Comparison of ENCODE assay signal across 8 cellular contexts in the genomic region with DNA sequence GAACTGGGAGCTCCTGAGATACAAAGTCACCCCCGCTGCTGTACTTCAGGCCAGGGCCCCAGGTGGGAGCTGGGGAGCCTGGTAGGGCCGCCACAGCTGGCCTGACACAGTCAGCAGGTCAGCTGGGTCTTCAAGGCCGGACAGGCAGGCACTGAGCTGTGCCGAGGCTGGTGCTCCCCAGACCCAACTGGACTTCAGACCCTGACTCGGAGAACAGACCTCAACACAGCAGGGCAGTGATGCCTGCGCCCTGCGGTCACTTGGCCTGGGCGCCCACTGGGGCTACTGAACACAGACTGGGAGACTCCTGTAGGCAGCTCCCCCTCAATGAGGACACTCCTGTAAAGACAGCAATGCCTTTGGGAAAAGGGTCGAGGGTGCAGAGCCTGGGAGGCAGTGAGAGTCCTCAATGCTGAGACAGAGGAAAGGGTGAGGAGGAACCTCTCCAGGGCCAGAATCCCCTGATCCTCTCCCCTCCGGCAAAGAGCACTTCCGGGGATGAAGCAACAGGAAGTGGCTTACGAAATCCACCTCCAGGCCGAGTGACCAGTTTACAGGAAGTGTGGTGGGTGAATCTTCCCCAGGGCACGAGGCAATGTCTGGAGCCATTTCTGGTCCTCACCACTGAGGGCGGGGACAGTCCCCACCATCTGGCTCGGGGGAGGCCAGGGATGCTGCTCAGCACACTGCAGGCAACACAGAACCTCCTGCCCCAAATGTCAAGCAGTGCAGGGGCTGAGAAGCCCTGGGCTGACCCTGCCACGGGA. TPM values are rescaled to one million over a fixed set of nuclear protein-coding genes. Genes with fewer than 3 reads are reported as not detected.
DNase-seq lines count a peak whose midpoint lies in the region; ATAC-seq and TF ChIP-seq lines count a peak whose summit lies in the region.

No MANE protein-coding gene starts in this region.

- no peak for ATAC-seq in GM19328 (IDR thresholded peaks at IDR 0.05; ENCODE audit: unreplicated experiment)

- H3K27ac Mint-ChIP-seq in HFFc6: peak overlapping the region; percentile 99
- H3K27ac Mint-ChIP-seq in activated T-helper 2 cell treated with anti-CD3 and anti-CD28 coated beads, Interferon-gamma antibody, Interleukin-2, Interleukin-4, amounts not matched to agents 10 μg/mL and 5 μg/mL and 100 μg/mL, durations not matched to agents 14 hours and 24 hours and 36 hours: peak overlapping the region; percentile 94

- TF ChIP-seq CTCF in HFFc6 (IDR thresholded peaks at IDR 0.05): no peak

- no peaks in the 10 kb centered on the region for H3K9me3 Mint-ChIP-seq in HFFc6
- H3K9me3 Mint-ChIP-seq in activated T-helper 2 cell treated with anti-CD3 and anti-CD28 coated beads, Interferon-gamma antibody, Interleukin-2, Interleukin-4, amounts not matched to agents 10 μg/mL and 5 μg/mL and 100 μg/mL, durations not matched to agents 14 hours and 24 hours and 36 hours: peaks cover 5% of the 10 kb centered on the region

- H3K4me3 Mint-ChIP-seq in HFFc6: peak overlapping the region; percentile 84
- peak overlapping the region; percentile 69 for H3K4me3 Mint-ChIP-seq in activated T-helper 2 cell treated with anti-CD3 and anti-CD28 coated beads, Interferon-gamma antibody, Interleukin-2, Interleukin-4, amounts not matched to agents 10 μg/mL and 5 μg/mL and 100 μg/mL, durations not matched to agents 14 hours and 24 hours and 36 hours (ENCODE audit: low read depth)

- intact Hi-C loops in activated T-helper 2 cell treated with anti-CD3 and anti-CD28 coated beads, Interferon-gamma antibody, Interleukin-2, Interleukin-4, amounts not matched to agents 10 μg/mL and 5 μg/mL and 100 μg/mL, durations not matched to agents 14 hours and 24 hours and 36 hours (cut with micrococcal nuclease): loop anchor here (1.0 to 5.0 kb wide), 3 partner anchors 18 to 94 kb away; partner anchors contain the start of genes ELL and UBA52

- H3K27me3 ChIP-seq in rectal smooth muscle tissue (ENCODE audit: control insufficient read depth, insufficient read depth, low read length): no peaks in the 10 kb centered on the region

- H3K27me3 Mint-ChIP-seq in HFFc6 (ENCODE audit: insufficient read depth): no peaks in the 10 kb centered on the region; the same call in 1 of the 2 replicates
- H3K27me3 Mint-ChIP-seq in activated T-helper 2 cell treated with anti-CD3 and anti-CD28 coated beads, Interferon-gamma antibody, Interleukin-2, Interleukin-4, amounts not matched to agents 10 μg/mL and 5 μg/mL and 100 μg/mL, durations not matched to agents 14 hours and 24 hours and 36 hours (ENCODE audit: low read depth): no peaks in the 10 kb centered on the region

- H3K27ac ChIP-seq in rectal smooth muscle tissue (ENCODE audit: low read depth, low read length): peak overlapping the region; percentile 41

- H3K4me1 ChIP-seq in rectal smooth muscle tissue (ENCODE audit: control insufficient read depth, insufficient read depth, low read length): peaks cover 8% of the 10 kb centered on the region

- DNase-seq in GM03348 (ENCODE audit: low spot score) (peak; percentile 93), HFFc6 (peak; percentile 87), OCI-M1 (lab: John Stamatoyannopoulos, UW) (peak; percentile 93), globus pallidus (ENCODE audit: low spot score) (peak; percentile 61), NCI-H2196 treated with DMSO at 0.1 percent for 48 hours (lab: John Stamatoyannopoulos, UW; ENCODE audit: unreplicated experiment) (no peak)
- DNase-seq in activated T-helper 2 cell treated with anti-CD3 and anti-CD28 coated beads, Interferon-gamma antibody, Interleukin-2, Interleukin-4, amounts not matched to agents 10 μg/mL and 5 μg/mL and 100 μg/mL, durations not matched to agents 14 hours and 24 hours and 36 hours (ENCODE audit: low spot score): peak; percentile 46

- H3K4me3 ChIP-seq in rectal smooth muscle tissue (ENCODE audit: low read length): no peak overlapping the region

- H3K4me1 Mint-ChIP-seq in HFFc6 (ENCODE audit: low read depth): peaks cover 74% of the 10 kb centered on the region
- peaks cover 73% of the 10 kb centered on the region for H3K4me1 Mint-ChIP-seq in activated T-helper 2 cell treated with anti-CD3 and anti-CD28 coated beads, Interferon-gamma antibody, Interleukin-2, Interleukin-4, amounts not matched to agents 10 μg/mL and 5 μg/mL and 100 μg/mL, durations not matched to agents 14 hours and 24 hours and 36 hours (ENCODE audit: low read depth)

- no peaks in the 10 kb centered on the region for H3K36me3 ChIP-seq in rectal smooth muscle tissue (ENCODE audit: control insufficient read depth, insufficient read depth, low read length)

- H3K9ac ChIP-seq in rectal smooth muscle tissue (ENCODE audit: low read length): no peak overlapping the region

- 0 out of 2 replicates have a peak, but pooled peaks cover 9% of the 10 kb centered on the region for H3K36me3 Mint-ChIP-seq in HFFc6 (ENCODE audit: low read depth)
- peaks cover 17% of the 10 kb centered on the region for H3K36me3 Mint-ChIP-seq in activated T-helper 2 cell treated with anti-CD3 and anti-CD28 coated beads, Interferon-gamma antibody, Interleukin-2, Interleukin-4, amounts not matched to agents 10 μg/mL and 5 μg/mL and 100 μg/mL, durations not matched to agents 14 hours and 24 hours and 36 hours (ENCODE audit: low read depth)

RNA-seq across cellular contexts. Expression of gene ISYNA1, which starts 40.8 kb away (rescaled TPM):
- 1 to 10 TPM; 2.3 to 3.7 (median 3.2) TPM for total RNA-seq in HFFc6 (2021; fragmentation: NEBNext Ultra II Directional; extraction: Animal tissue kit (Norgen Biotek cat#: 25700))
- 15.1 and 20.3 TPM in 2 replicates for total RNA-seq in activated T-helper 2 cell treated with anti-CD3 and anti-CD28 coated beads, Interferon-gamma antibody, Interleukin-2, Interleukin-4, amounts not matched to agents 10 μg/mL and 5 μg/mL and 100 μg/mL, durations not matched to agents 14 hours and 24 hours and 36 hours

RNA-seq across cellular contexts. Expression of gene ELL, which starts 43.1 kb away (rescaled TPM):
- 10 to 100 TPM; 15.7 to 17.8 (median 16.4) TPM for total RNA-seq in HFFc6 (2021; fragmentation: NEBNext Ultra II Directional; extraction: Animal tissue kit (Norgen Biotek cat#: 25700))
- 27.0 and 27.5 TPM in 2 replicates for total RNA-seq in activated T-helper 2 cell treated with anti-CD3 and anti-CD28 coated beads, Interferon-gamma antibody, Interleukin-2, Interleukin-4, amounts not matched to agents 10 μg/mL and 5 μg/mL and 100 μg/mL, durations not matched to agents 14 hours and 24 hours and 36 hours

RNA-seq across cellular contexts. Expression of gene SSBP4, which starts 59.5 kb away (rescaled TPM):
- total RNA-seq in HFFc6 (2021; fragmentation: NEBNext Ultra II Directional; extraction: Animal tissue kit (Norgen Biotek cat#: 25700)): 10 to 100 TPM; 76.4 to 84.3 (median 80.4) TPM
- 133 and 146 TPM in 2 replicates for total RNA-seq in activated T-helper 2 cell treated with anti-CD3 and anti-CD28 coated beads, Interferon-gamma antibody, Interleukin-2, Interleukin-4, amounts not matched to agents 10 μg/mL and 5 μg/mL and 100 μg/mL, durations not matched to agents 14 hours and 24 hours and 36 hours
